In the genomic region with DNA sequence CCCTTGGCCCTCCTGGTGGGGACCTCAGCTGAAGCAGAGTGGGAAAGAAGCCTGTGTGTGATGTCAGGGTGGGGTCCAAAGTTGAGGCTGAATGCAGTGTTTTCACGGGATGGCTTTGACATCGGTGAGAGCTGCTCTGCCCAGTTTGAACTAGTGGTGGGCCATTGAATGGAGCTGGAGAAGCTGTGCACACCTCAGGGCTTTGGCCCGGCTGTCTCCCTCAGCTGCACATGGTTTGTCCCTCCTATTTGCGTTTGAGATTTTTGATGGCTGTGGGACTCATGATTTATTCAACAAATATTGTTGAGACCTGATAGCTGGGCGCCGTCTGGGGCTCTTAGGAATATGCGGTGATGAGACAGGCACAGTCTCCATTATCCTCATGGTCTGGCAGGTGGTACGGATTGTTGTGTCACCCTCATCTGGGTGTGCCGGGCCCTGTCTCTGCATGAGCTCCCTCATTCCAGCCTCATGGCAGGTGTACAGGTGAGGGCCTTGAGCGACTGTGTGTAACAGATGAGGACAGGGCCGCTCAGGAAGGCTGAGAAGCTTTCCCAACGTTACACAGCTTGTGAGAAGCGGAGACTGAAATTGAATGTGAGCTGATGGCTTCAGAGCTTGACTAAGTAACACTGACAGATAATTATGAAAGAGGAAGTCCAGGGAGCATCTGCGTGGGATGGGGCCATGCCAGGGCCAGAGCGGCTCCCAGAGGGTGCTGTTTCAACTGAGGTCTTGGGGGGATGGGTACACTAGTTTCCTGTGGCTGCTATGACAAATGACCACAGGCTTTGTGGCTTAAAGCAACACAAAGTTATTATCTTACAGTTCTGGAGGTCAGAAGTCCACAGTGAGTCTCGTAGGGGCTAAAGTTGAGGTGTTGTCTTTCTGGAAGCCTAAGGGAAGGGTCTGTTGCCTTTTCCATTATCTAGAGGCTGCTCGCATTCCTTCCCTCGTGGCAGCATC, we compare ENCODE assay signal across 8 cellular contexts. TPM values are rescaled to one million over a fixed set of nuclear protein-coding genes. Genes with fewer than 3 reads are reported as not detected.
DNase-seq lines count a peak whose midpoint lies in the region; ATAC-seq and TF ChIP-seq lines count a peak whose summit lies in the region.

No MANE protein-coding gene starts in this region.

- peak overlapping the region; percentile 76 for H3K9ac ChIP-seq in OCI-LY3 (ENCODE audit: low read length)

- TF ChIP-seq CTCF in OCI-LY3 (IDR thresholded peaks at IDR 0.05; ENCODE audit: low read depth, low read length) (peak; percentile 21; the same call in 1 of the 2 replicates), fibroblast of villous mesenchyme (IDR thresholded peaks at IDR 0.05; ENCODE audit: insufficient read depth, low read depth, low read length) (no peak)

- H3K4me3 ChIP-seq in OCI-LY3 (ENCODE audit: low read length) (peak overlapping the region; percentile 42), fibroblast of villous mesenchyme (ENCODE audit: low read depth, low read length) (no peak overlapping the region)

- DNase-seq in CMK (ENCODE audit: low read depth) (peak; percentile 72), fibroblast of villous mesenchyme (ENCODE audit: low read depth) (peak; percentile 66), sciatic nerve (ENCODE audit: low spot score) (no peak), NCI-H2196 treated with DMSO at 0.1 percent for 48 hours (lab: John Stamatoyannopoulos, UW; ENCODE audit: unreplicated experiment) (no peak), T-helper 9 cell (no peak)

- no peak overlapping the region for H2AFZ ChIP-seq in OCI-LY3 (ENCODE audit: low read depth, low read length)

- H3K27ac ChIP-seq in OCI-LY3 (ENCODE audit: low read length): peak overlapping the region; percentile 96

- no peaks in the 10 kb centered on the region for H3K27me3 ChIP-seq in OCI-LY3 (ENCODE audit: low read depth, low read length)

- peak overlapping the region; percentile 77 for H3K4me2 ChIP-seq in OCI-LY3 (ENCODE audit: low read length)

- peaks cover 62% of the 10 kb centered on the region for H3K4me1 ChIP-seq in OCI-LY3 (ENCODE audit: low read length)

- H3K36me3 ChIP-seq in OCI-LY3 (replicated peaks; ENCODE audit: low read depth, low read length): peaks cover 24% of the 10 kb centered on the region

- peaks cover 7% of the 10 kb centered on the region; the same call in 1 of the 2 replicates for H4K20me1 ChIP-seq in OCI-LY3 (ENCODE audit: insufficient read depth, low read length)

- H3K9me3 ChIP-seq in OCI-LY3 (ENCODE audit: insufficient read depth, low read length): no peaks in the 10 kb centered on the region

- ATAC-seq in GM18909 (IDR thresholded peaks at IDR 0.05; ENCODE audit: poor library complexity, unreplicated experiment) (peak; percentile 85), HG03039 (IDR thresholded peaks at IDR 0.05; ENCODE audit: unreplicated experiment) (peak; percentile 75), sciatic nerve (peak; percentile 78)

- peaks cover 85% of the 10 kb centered on the region for H3K79me2 ChIP-seq in OCI-LY3 (ENCODE audit: low read length)

- intact Hi-C loops in sciatic nerve (cut with DNase I): no loop called here

RNA-seq across cellular contexts. Expression of a gene that starts 36.5 kb away (rescaled TPM):
- 7.8 and 9.3 TPM in 2 replicates for total RNA-seq in fibroblast of villous mesenchyme
- 72.7 TPM for total RNA-seq in sciatic nerve

Comparison
In these comparisons a context has a peak if more than half of its experiments do, and no peak if none do; other contexts are left out.
1. DNase-seq: peak in CMK (single experiment) and fibroblast of villous mesenchyme (single experiment); none in sciatic nerve (single experiment), NCI-H2196 treated with DMSO at 0.1 percent for 48 hours (single experiment) and T-helper 9 cell (single experiment).
2. Peak in every context shown above with its lines, with median percentiles within 50 percentile points of each other: ATAC-seq.